24 cellular contexts compared by ENCODE assay signal in the genomic region with DNA sequence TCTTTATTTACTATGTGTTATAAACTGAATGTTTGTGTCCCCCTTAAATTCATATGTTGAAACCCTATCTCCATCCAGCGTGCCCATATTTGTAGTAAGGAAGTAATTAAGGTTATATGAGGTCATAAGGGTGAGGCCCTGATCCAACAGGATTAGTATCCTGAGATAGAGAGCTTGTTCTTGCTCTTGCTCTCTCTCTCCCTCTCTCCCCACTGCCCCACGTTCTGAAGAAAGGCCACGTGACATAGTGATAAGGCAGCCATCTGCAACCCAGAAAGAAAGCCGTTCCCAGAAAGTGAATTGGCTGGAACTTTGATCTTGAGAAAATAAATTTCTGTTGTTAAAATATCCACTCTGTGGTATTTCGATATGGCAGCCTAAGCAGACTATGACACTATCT.
"Had no signal": no experiment of that assay in that cellular context is flagged by ENCODE, and none has a peak within 500 bp of the region (broad histone marks: within the 10 kb centered on the region; RNA-seq: fewer than 3 reads in every experiment).

No MANE protein-coding gene starts in this region.

- H3K27ac Mint-ChIP-seq: activated naive CD8-positive, alpha-beta T cell treated with anti-CD3 and anti-CD28 coated beads for 36 hours; activated T-helper 17 cell treated with anti-CD3 and anti-CD28 coated beads, Interleukin-2, amount 50 U/mL, for 72 hours; naive thymus-derived CD4-positive, alpha-beta T cell; stimulated activated naive CD8-positive, alpha-beta T cell treated with anti-CD3 and anti-CD28 coated beads, Interleukin-15, Interleukin-2, amounts not matched to agents 100 ng/mL and 50 ng/mL, for 24 hours; WTC11 had no signal

- H3K4me1 Mint-ChIP-seq: activated naive CD8-positive, alpha-beta T cell treated with anti-CD3 and anti-CD28 coated beads for 36 hours; activated T-helper 17 cell treated with anti-CD3 and anti-CD28 coated beads, Interleukin-2, amount 50 U/mL, for 72 hours; central memory CD8-positive, alpha-beta T cell had no signal

- H3K4me3 ChIP-seq: breast epithelium, gastrocnemius medialis, heart left ventricle, lower lobe of right lung, ovary, thyroid gland, upper lobe of right lung had no signal

- DNase-seq: activated naive CD8-positive, alpha-beta T cell treated with anti-CD3 and anti-CD28 coated beads for 36 hours; activated T-cell treated with anti-CD3 and anti-CD28 coated beads, Interleukin-2, amount 50 U/mL, for 1 hour; amniotic stem cell; effector memory CD4-positive, alpha-beta T cell; gastrocnemius medialis; heart left ventricle; lower lobe of right lung; mesendoderm; naive thymus-derived CD4-positive, alpha-beta T cell; ovary; right cardiac atrium; stimulated activated CD4-positive, alpha-beta T cell treated with anti-CD3 and anti-CD28 coated beads, Interleukin-12 subunit alpha, Interleukin-12 subunit beta, amount 100 ng/mL, for 4 hours; substantia nigra; T-helper 1 cell; T-helper 9 cell; thyroid gland; upper lobe of right lung had no signal

- H3K9me3 Mint-ChIP-seq: activated T-helper 17 cell treated with anti-CD3 and anti-CD28 coated beads, Interleukin-2, amount 50 U/mL, for 72 hours; central memory CD8-positive, alpha-beta T cell; stimulated activated naive CD8-positive, alpha-beta T cell treated with anti-CD3 and anti-CD28 coated beads, Interleukin-15, Interleukin-2, amounts not matched to agents 100 ng/mL and 50 ng/mL, for 24 hours had no signal

- H3K9me3 ChIP-seq: breast epithelium, gastrocnemius medialis, ovary, thyroid gland, upper lobe of right lung had no signal

- ATAC-seq: activated T-helper 17 cell treated with anti-CD3 and anti-CD28 coated beads, Interleukin-2, amount 50 U/mL, for 72 hours; esophagus mucosa; gastrocnemius medialis; heart left ventricle; left lobe of liver; lower lobe of right lung; naive thymus-derived CD4-positive, alpha-beta T cell; right cardiac atrium; upper lobe of right lung; WTC11 had no signal

- H3K36me3 ChIP-seq: breast epithelium, lower lobe of right lung, ovary, thyroid gland, upper lobe of right lung had no signal

- H3K4me1 ChIP-seq: breast epithelium, gastrocnemius medialis, heart left ventricle, lower lobe of right lung, thyroid gland, upper lobe of right lung had no signal

- H3K4me3 Mint-ChIP-seq: activated naive CD8-positive, alpha-beta T cell treated with anti-CD3 and anti-CD28 coated beads for 36 hours; activated T-helper 17 cell treated with anti-CD3 and anti-CD28 coated beads, Interleukin-2, amount 50 U/mL, for 72 hours; central memory CD8-positive, alpha-beta T cell; naive thymus-derived CD4-positive, alpha-beta T cell; stimulated activated naive CD8-positive, alpha-beta T cell treated with anti-CD3 and anti-CD28 coated beads, Interleukin-15, Interleukin-2, amounts not matched to agents 100 ng/mL and 50 ng/mL, for 24 hours; WTC11 had no signal

- H3K27ac ChIP-seq: gastrocnemius medialis, heart left ventricle, lower lobe of right lung, ovary, thyroid gland, upper lobe of right lung had no signal

- H3K27me3 ChIP-seq: breast epithelium, gastrocnemius medialis, heart left ventricle, ovary, thyroid gland, upper lobe of right lung had no signal

- H3K27me3 Mint-ChIP-seq: activated naive CD8-positive, alpha-beta T cell treated with anti-CD3 and anti-CD28 coated beads for 36 hours; activated T-helper 17 cell treated with anti-CD3 and anti-CD28 coated beads, Interleukin-2, amount 50 U/mL, for 72 hours; central memory CD8-positive, alpha-beta T cell; naive thymus-derived CD4-positive, alpha-beta T cell; stimulated activated naive CD8-positive, alpha-beta T cell treated with anti-CD3 and anti-CD28 coated beads, Interleukin-15, Interleukin-2, amounts not matched to agents 100 ng/mL and 50 ng/mL, for 24 hours had no signal
